35 cellular contexts compared by ENCODE assay signal in the genomic region with DNA sequence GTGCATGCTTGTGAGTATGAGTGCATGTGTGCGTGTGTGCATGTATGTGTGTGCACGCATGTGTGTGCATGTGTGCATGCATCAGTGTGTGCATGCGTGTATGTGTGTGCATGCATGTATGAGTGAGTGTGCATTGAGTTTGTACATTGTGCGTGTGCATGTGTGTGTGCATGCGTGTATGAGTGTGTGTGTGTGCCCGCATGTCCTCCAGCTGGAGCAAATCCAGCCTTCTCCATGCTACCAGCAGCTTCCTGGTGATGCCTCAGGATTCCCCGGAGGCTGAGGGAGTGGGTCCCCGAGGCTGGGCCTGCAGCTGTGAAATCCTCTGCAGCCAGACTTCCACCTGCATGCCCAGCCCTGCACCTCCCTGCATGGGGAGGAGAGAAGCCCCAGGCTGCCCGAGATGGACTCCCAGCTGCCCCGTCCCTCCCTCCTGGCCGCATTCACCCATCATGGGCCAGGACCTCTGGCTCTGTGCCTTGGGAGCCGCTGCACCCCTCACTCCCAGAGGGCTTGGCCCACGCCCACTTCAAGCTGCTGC. TPM values are rescaled to one million over a fixed set of nuclear protein-coding genes. Genes with fewer than 3 reads are reported as not detected.
"Had no signal": no experiment of that assay in that cellular context is flagged by ENCODE, and none has a peak within 500 bp of the region (broad histone marks: within the 10 kb centered on the region; RNA-seq: fewer than 3 reads in every experiment).

No MANE protein-coding gene starts in this region.

- H3K9me3 Mint-ChIP-seq: activated naive CD4-positive, alpha-beta T cell treated with anti-CD3 and anti-CD28 coated beads, Interleukin-2, amount 50 U/mL, for 24 hours; effector memory CD8-positive, alpha-beta T cell had no signal

- H3K4me3 ChIP-seq: adrenal gland, body of pancreas, esophagus muscularis mucosa, gastrocnemius medialis had no signal

- H3K27ac Mint-ChIP-seq: activated CD4-positive, alpha-beta memory T cell treated with anti-CD3 and anti-CD28 coated beads for 36 hours; activated CD4-positive, alpha-beta T cell treated with anti-CD3 and anti-CD28 coated beads for 36 hours; activated CD4-positive, alpha-beta T cell treated with anti-CD3 and anti-CD28 coated beads, Interleukin-2, amount 10 ng/mL, durations not matched to agents 24 days and 14 days; activated CD8-positive, alpha-beta memory T cell treated with anti-CD3 and anti-CD28 coated beads, Interleukin-2, amount 10 ng/mL, durations not matched to agents 7 days and 5 days; activated CD8-positive, alpha-beta T cell treated with anti-CD3 and anti-CD28 coated beads, Interleukin-2, amount 10 ng/mL, durations not matched to agents 7 days and 5 days; activated naive CD4-positive, alpha-beta T cell treated with anti-CD3 and anti-CD28 coated beads for 36 hours; activated naive CD4-positive, alpha-beta T cell treated with anti-CD3 and anti-CD28 coated beads, Interleukin-2, amount 50 U/mL, for 24 hours; activated naive CD8-positive, alpha-beta T cell treated with anti-CD3 and anti-CD28 coated beads for 36 hours; activated naive CD8-positive, alpha-beta T cell treated with anti-CD3 and anti-CD28 coated beads, Interleukin-2, amount 50 U/mL, for 24 hours; activated T-helper 1 cell treated with anti-CD3 and anti-CD28 coated beads, Interleukin-12 subunit alpha, Interleukin-12 subunit beta, Interleukin-2, Interleukin-4 antibody, amounts not matched to agents 30 ng/mL and 10 ng/mL and 1 ng/mL, durations not matched to agents 14 hours and 24 hours and 36 hours; activated T-helper 2 cell treated with anti-CD3 and anti-CD28 coated beads, Interferon-gamma antibody, Interleukin-2, Interleukin-4, amounts not matched to agents 10 μg/mL and 5 μg/mL and 100 μg/mL, durations not matched to agents 14 hours and 24 hours and 36 hours; effector memory CD8-positive, alpha-beta T cell had no signal

- H3K4me1 ChIP-seq: adrenal gland, body of pancreas, esophagus muscularis mucosa, foreskin keratinocyte, gastrocnemius medialis had no signal

- H3K36me3 Mint-ChIP-seq: activated CD4-positive, alpha-beta memory T cell treated with anti-CD3 and anti-CD28 coated beads for 36 hours; activated naive CD4-positive, alpha-beta T cell treated with anti-CD3 and anti-CD28 coated beads, Interleukin-2, amount 50 U/mL, for 24 hours; activated naive CD8-positive, alpha-beta T cell treated with anti-CD3 and anti-CD28 coated beads for 36 hours had no signal

- ATAC-seq: activated CD4-positive, alpha-beta T cell treated with anti-CD3 and anti-CD28 coated beads for 36 hours; activated CD8-positive, alpha-beta memory T cell treated with anti-CD3 and anti-CD28 coated beads, Interleukin-2, amount 10 ng/mL, durations not matched to agents 7 days and 5 days; activated CD8-positive, alpha-beta T cell treated with anti-CD3 and anti-CD28 coated beads, Interleukin-2, amount 10 ng/mL, durations not matched to agents 7 days and 5 days; activated naive CD8-positive, alpha-beta T cell treated with anti-CD3 and anti-CD28 coated beads, Interleukin-2, amount 50 U/mL, for 24 hours; body of pancreas; effector memory CD8-positive, alpha-beta T cell; foreskin keratinocyte; gastrocnemius medialis had no signal

- FAIRE-seq: colon had no signal

- H3K36me3 ChIP-seq: adrenal gland, esophagus muscularis mucosa, gastrocnemius medialis had no signal

- H3K4me3 Mint-ChIP-seq: activated CD4-positive, alpha-beta memory T cell treated with anti-CD3 and anti-CD28 coated beads for 36 hours; activated CD4-positive, alpha-beta T cell treated with anti-CD3 and anti-CD28 coated beads for 36 hours; activated CD4-positive, alpha-beta T cell treated with anti-CD3 and anti-CD28 coated beads, Interleukin-2, amount 10 ng/mL, durations not matched to agents 24 days and 14 days; activated CD8-positive, alpha-beta memory T cell treated with anti-CD3 and anti-CD28 coated beads, Interleukin-2, amount 10 ng/mL, durations not matched to agents 7 days and 5 days; activated CD8-positive, alpha-beta T cell treated with anti-CD3 and anti-CD28 coated beads, Interleukin-2, amount 10 ng/mL, durations not matched to agents 7 days and 5 days; activated naive CD4-positive, alpha-beta T cell treated with anti-CD3 and anti-CD28 coated beads for 36 hours; activated naive CD4-positive, alpha-beta T cell treated with anti-CD3 and anti-CD28 coated beads, Interleukin-2, amount 50 U/mL, for 24 hours; activated naive CD8-positive, alpha-beta T cell treated with anti-CD3 and anti-CD28 coated beads for 36 hours; activated naive CD8-positive, alpha-beta T cell treated with anti-CD3 and anti-CD28 coated beads, Interleukin-2, amount 50 U/mL, for 24 hours; activated T-helper 1 cell treated with anti-CD3 and anti-CD28 coated beads, Interleukin-12 subunit alpha, Interleukin-12 subunit beta, Interleukin-2, Interleukin-4 antibody, amounts not matched to agents 30 ng/mL and 10 ng/mL and 1 ng/mL, durations not matched to agents 14 hours and 24 hours and 36 hours; effector memory CD8-positive, alpha-beta T cell had no signal

- H3K27ac ChIP-seq: adrenal gland, body of pancreas, esophagus muscularis mucosa, foreskin keratinocyte, gastrocnemius medialis had no signal

- H3K9me3 ChIP-seq: adrenal gland, body of pancreas, esophagus muscularis mucosa, gastrocnemius medialis had no signal

- H3K4me1 Mint-ChIP-seq: activated CD4-positive, alpha-beta T cell treated with anti-CD3 and anti-CD28 coated beads for 36 hours; activated CD8-positive, alpha-beta memory T cell treated with anti-CD3 and anti-CD28 coated beads, Interleukin-2, amount 10 ng/mL, durations not matched to agents 7 days and 5 days; activated naive CD4-positive, alpha-beta T cell treated with anti-CD3 and anti-CD28 coated beads, Interleukin-2, amount 50 U/mL, for 24 hours; activated naive CD8-positive, alpha-beta T cell treated with anti-CD3 and anti-CD28 coated beads for 36 hours; activated naive CD8-positive, alpha-beta T cell treated with anti-CD3 and anti-CD28 coated beads, Interleukin-2, amount 50 U/mL, for 24 hours had no signal

- DNase-seq: activated CD4-positive, alpha-beta memory T cell treated with anti-CD3 and anti-CD28 coated beads for 36 hours; activated CD4-positive, alpha-beta T cell treated with anti-CD3 and anti-CD28 coated beads for 36 hours; activated CD4-positive, alpha-beta T cell treated with anti-CD3 and anti-CD28 coated beads, Interleukin-2, amount 10 ng/mL, durations not matched to agents 24 days and 14 days; activated CD4-positive, CD25-positive, alpha-beta regulatory T cell; activated CD4-positive, CD25-positive, alpha-beta regulatory T cell treated with anti-CD3 and anti-CD28 coated beads, Interleukin-2, amount 50 U/mL, for 72 hours; activated CD8-positive, alpha-beta memory T cell treated with anti-CD3 and anti-CD28 coated beads, Interleukin-2, amount 10 ng/mL, durations not matched to agents 7 days and 5 days; activated CD8-positive, alpha-beta memory T cell treated with anti-CD3 and anti-CD28 coated beads, Interleukin-2, amount 50 U/mL, for 4 hours; activated CD8-positive, alpha-beta T cell treated with anti-CD3 and anti-CD28 coated beads, Interleukin-2, amount 10 ng/mL, durations not matched to agents 7 days and 5 days; activated effector memory CD4-positive, alpha-beta T cell treated with anti-CD3 and anti-CD28 coated beads, Interleukin-2, amount 50 U/mL, for 16 hours; activated naive CD4-positive, alpha-beta T cell treated with anti-CD3 and anti-CD28 coated beads for 36 hours; activated naive CD8-positive, alpha-beta T cell treated with anti-CD3 and anti-CD28 coated beads for 36 hours; activated naive CD8-positive, alpha-beta T cell treated with anti-CD3 and anti-CD28 coated beads, Interleukin-2, amount 50 U/mL, for 24 hours; activated T-cell treated with anti-CD3 and anti-CD28 coated beads, Interleukin-2, amount 50 U/mL, for 1 hour; activated T-cell treated with anti-CD3 and anti-CD28 coated beads, Interleukin-2, amount 50 U/mL, for 48 hours; adrenal gland; amygdala; aorta; body of pancreas; caudate nucleus; cortex of kidney; dermis blood vessel endothelial cell; effector CD4-positive, alpha-beta T cell; effector memory CD8-positive, alpha-beta T cell; erythroblast; foreskin keratinocyte; gastrocnemius medialis; T-helper 2 cell had no signal

RNA-seq across cellular contexts. Expression of a gene that starts 9.3 kb away (rescaled TPM):
- total RNA-seq: activated CD4-positive, alpha-beta memory T cell treated with anti-CD3 and anti-CD28 coated beads for 36 hours; activated CD4-positive, alpha-beta T cell treated with anti-CD3 and anti-CD28 coated beads for 36 hours; activated CD4-positive, alpha-beta T cell treated with anti-CD3 and anti-CD28 coated beads, Interleukin-2, amount 10 ng/mL, durations not matched to agents 24 days and 14 days; activated CD8-positive, alpha-beta memory T cell treated with anti-CD3 and anti-CD28 coated beads for 36 hours; activated CD8-positive, alpha-beta memory T cell treated with anti-CD3 and anti-CD28 coated beads, Interleukin-2, amount 10 ng/mL, durations not matched to agents 7 days and 5 days; activated CD8-positive, alpha-beta T cell treated with anti-CD3 and anti-CD28 coated beads, Interleukin-2, amount 10 ng/mL, durations not matched to agents 7 days and 5 days; activated naive CD4-positive, alpha-beta T cell treated with anti-CD3 and anti-CD28 coated beads for 36 hours; activated naive CD8-positive, alpha-beta T cell treated with anti-CD3 and anti-CD28 coated beads for 36 hours; activated T-helper 1 cell treated with anti-CD3 and anti-CD28 coated beads, Interleukin-12 subunit alpha, Interleukin-12 subunit beta, Interleukin-2, Interleukin-4 antibody, amounts not matched to agents 30 ng/mL and 10 ng/mL and 1 ng/mL, durations not matched to agents 14 hours and 24 hours and 36 hours; activated T-helper 2 cell treated with anti-CD3 and anti-CD28 coated beads, Interferon-gamma antibody, Interleukin-2, Interleukin-4, amounts not matched to agents 10 μg/mL and 5 μg/mL and 100 μg/mL, durations not matched to agents 14 hours and 24 hours and 36 hours; adrenal gland; aorta; chondrocyte; dermis blood vessel endothelial cell; foreskin keratinocyte; T-helper 1 cell treated with Interleukin-12 subunit alpha and Interleukin-12 subunit beta and Interleukin-4 antibody, amounts not matched to agents 30 ng/mL and 1 ng/mL, for 36 hours had no signal
- polyA plus RNA-seq: foreskin keratinocyte had no signal

RNA-seq across cellular contexts. Expression of a gene that starts 24.7 kb away (rescaled TPM):
- total RNA-seq: activated CD4-positive, alpha-beta memory T cell treated with anti-CD3 and anti-CD28 coated beads for 36 hours; activated CD4-positive, alpha-beta T cell treated with anti-CD3 and anti-CD28 coated beads for 36 hours; activated CD4-positive, alpha-beta T cell treated with anti-CD3 and anti-CD28 coated beads, Interleukin-2, amount 10 ng/mL, durations not matched to agents 24 days and 14 days; activated CD8-positive, alpha-beta memory T cell treated with anti-CD3 and anti-CD28 coated beads for 36 hours; activated CD8-positive, alpha-beta memory T cell treated with anti-CD3 and anti-CD28 coated beads, Interleukin-2, amount 10 ng/mL, durations not matched to agents 7 days and 5 days; activated CD8-positive, alpha-beta T cell treated with anti-CD3 and anti-CD28 coated beads, Interleukin-2, amount 10 ng/mL, durations not matched to agents 7 days and 5 days; activated naive CD4-positive, alpha-beta T cell treated with anti-CD3 and anti-CD28 coated beads for 36 hours; activated naive CD8-positive, alpha-beta T cell treated with anti-CD3 and anti-CD28 coated beads for 36 hours; activated T-helper 1 cell treated with anti-CD3 and anti-CD28 coated beads, Interleukin-12 subunit alpha, Interleukin-12 subunit beta, Interleukin-2, Interleukin-4 antibody, amounts not matched to agents 30 ng/mL and 10 ng/mL and 1 ng/mL, durations not matched to agents 14 hours and 24 hours and 36 hours; activated T-helper 2 cell treated with anti-CD3 and anti-CD28 coated beads, Interferon-gamma antibody, Interleukin-2, Interleukin-4, amounts not matched to agents 10 μg/mL and 5 μg/mL and 100 μg/mL, durations not matched to agents 14 hours and 24 hours and 36 hours; chondrocyte; dermis blood vessel endothelial cell; foreskin keratinocyte; T-helper 1 cell treated with Interleukin-12 subunit alpha and Interleukin-12 subunit beta and Interleukin-4 antibody, amounts not matched to agents 30 ng/mL and 1 ng/mL, for 36 hours had no signal
- polyA plus RNA-seq: foreskin keratinocyte had no signal

RNA-seq across cellular contexts. Expression of a gene that starts 35.2 kb away (rescaled TPM):
- total RNA-seq: activated CD4-positive, alpha-beta memory T cell treated with anti-CD3 and anti-CD28 coated beads for 36 hours; activated CD4-positive, alpha-beta T cell treated with anti-CD3 and anti-CD28 coated beads for 36 hours; activated CD4-positive, alpha-beta T cell treated with anti-CD3 and anti-CD28 coated beads, Interleukin-2, amount 10 ng/mL, durations not matched to agents 24 days and 14 days; activated CD8-positive, alpha-beta memory T cell treated with anti-CD3 and anti-CD28 coated beads for 36 hours; activated CD8-positive, alpha-beta memory T cell treated with anti-CD3 and anti-CD28 coated beads, Interleukin-2, amount 10 ng/mL, durations not matched to agents 7 days and 5 days; activated CD8-positive, alpha-beta T cell treated with anti-CD3 and anti-CD28 coated beads, Interleukin-2, amount 10 ng/mL, durations not matched to agents 7 days and 5 days; activated naive CD4-positive, alpha-beta T cell treated with anti-CD3 and anti-CD28 coated beads for 36 hours; activated naive CD8-positive, alpha-beta T cell treated with anti-CD3 and anti-CD28 coated beads for 36 hours; activated T-helper 1 cell treated with anti-CD3 and anti-CD28 coated beads, Interleukin-12 subunit alpha, Interleukin-12 subunit beta, Interleukin-2, Interleukin-4 antibody, amounts not matched to agents 30 ng/mL and 10 ng/mL and 1 ng/mL, durations not matched to agents 14 hours and 24 hours and 36 hours; activated T-helper 2 cell treated with anti-CD3 and anti-CD28 coated beads, Interferon-gamma antibody, Interleukin-2, Interleukin-4, amounts not matched to agents 10 μg/mL and 5 μg/mL and 100 μg/mL, durations not matched to agents 14 hours and 24 hours and 36 hours; chondrocyte; dermis blood vessel endothelial cell; foreskin keratinocyte; T-helper 1 cell treated with Interleukin-12 subunit alpha and Interleukin-12 subunit beta and Interleukin-4 antibody, amounts not matched to agents 30 ng/mL and 1 ng/mL, for 36 hours had no signal
- polyA plus RNA-seq: foreskin keratinocyte had no signal

RNA-seq across cellular contexts. Expression of a gene that starts 40.1 kb away (rescaled TPM):
- total RNA-seq: activated CD4-positive, alpha-beta memory T cell treated with anti-CD3 and anti-CD28 coated beads for 36 hours; activated CD4-positive, alpha-beta T cell treated with anti-CD3 and anti-CD28 coated beads for 36 hours; activated CD4-positive, alpha-beta T cell treated with anti-CD3 and anti-CD28 coated beads, Interleukin-2, amount 10 ng/mL, durations not matched to agents 24 days and 14 days; activated CD8-positive, alpha-beta memory T cell treated with anti-CD3 and anti-CD28 coated beads for 36 hours; activated CD8-positive, alpha-beta memory T cell treated with anti-CD3 and anti-CD28 coated beads, Interleukin-2, amount 10 ng/mL, durations not matched to agents 7 days and 5 days; activated CD8-positive, alpha-beta T cell treated with anti-CD3 and anti-CD28 coated beads, Interleukin-2, amount 10 ng/mL, durations not matched to agents 7 days and 5 days; activated naive CD4-positive, alpha-beta T cell treated with anti-CD3 and anti-CD28 coated beads for 36 hours; activated naive CD8-positive, alpha-beta T cell treated with anti-CD3 and anti-CD28 coated beads for 36 hours; activated T-helper 1 cell treated with anti-CD3 and anti-CD28 coated beads, Interleukin-12 subunit alpha, Interleukin-12 subunit beta, Interleukin-2, Interleukin-4 antibody, amounts not matched to agents 30 ng/mL and 10 ng/mL and 1 ng/mL, durations not matched to agents 14 hours and 24 hours and 36 hours; activated T-helper 2 cell treated with anti-CD3 and anti-CD28 coated beads, Interferon-gamma antibody, Interleukin-2, Interleukin-4, amounts not matched to agents 10 μg/mL and 5 μg/mL and 100 μg/mL, durations not matched to agents 14 hours and 24 hours and 36 hours; body of pancreas; chondrocyte; dermis blood vessel endothelial cell; foreskin keratinocyte; T-helper 1 cell treated with Interleukin-12 subunit alpha and Interleukin-12 subunit beta and Interleukin-4 antibody, amounts not matched to agents 30 ng/mL and 1 ng/mL, for 36 hours had no signal
- polyA plus RNA-seq: foreskin keratinocyte had no signal
